Comparison of ENCODE assay signal across 21 cellular contexts in the genomic region with DNA sequence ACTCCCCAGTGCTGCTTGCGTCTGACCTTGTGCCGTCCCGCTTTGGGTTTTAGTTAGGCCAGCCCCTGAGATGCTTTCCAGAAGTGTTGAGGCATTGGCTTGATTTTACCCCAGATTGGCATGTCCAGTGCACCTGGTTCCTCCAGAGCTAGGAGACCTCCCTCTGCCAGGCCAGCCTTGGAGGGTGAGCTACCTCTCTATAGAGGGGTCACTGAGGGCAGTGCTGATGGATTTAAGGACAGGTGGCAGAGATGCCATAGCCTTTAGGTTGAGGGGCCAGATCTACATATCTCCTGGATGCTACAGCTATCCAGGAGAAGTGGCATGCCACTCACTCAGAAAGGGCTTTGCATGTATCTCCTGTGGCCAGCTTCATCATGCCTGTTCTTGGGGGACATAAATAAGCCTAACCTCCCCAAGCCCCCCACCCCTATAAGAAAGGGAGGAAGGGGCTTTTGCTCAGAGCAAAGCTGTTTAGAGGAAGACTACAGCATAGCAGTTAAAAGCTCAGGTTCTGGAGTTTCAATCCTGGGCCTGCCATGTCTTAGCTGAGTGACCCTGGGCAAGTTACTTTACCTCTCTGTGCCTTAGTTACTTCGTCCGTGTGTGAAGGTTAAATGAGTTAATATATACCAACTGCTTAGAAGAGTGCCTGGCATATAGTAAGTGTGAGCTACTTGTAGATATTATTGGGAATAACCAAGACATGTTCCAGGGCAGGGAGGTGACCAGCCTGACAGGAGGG. TPM values are rescaled to one million over a fixed set of nuclear protein-coding genes. Genes with fewer than 3 reads are reported as not detected.
DNase-seq lines count a peak whose midpoint lies in the region; ATAC-seq and TF ChIP-seq lines count a peak whose summit lies in the region.
"Had no signal": no experiment of that assay in that cellular context is flagged by ENCODE, and none has a peak within 500 bp of the region (broad histone marks: within the 10 kb centered on the region; RNA-seq: fewer than 3 reads in every experiment).

No MANE protein-coding gene starts in this region.

- H3K4me3 ChIP-seq in body of pancreas: no peak overlapping the region
- H3K4me3 ChIP-seq: tibial nerve had no signal

- no peak for TF ChIP-seq POLR2A in body of pancreas (IDR thresholded peaks at IDR 0.05)

- peak overlapping the region; percentile 1 for H3K27ac Mint-ChIP-seq in activated CD8-positive, alpha-beta T cell treated with anti-CD3 and anti-CD28 coated beads for 36 hours
- no peak overlapping the region for H3K27ac Mint-ChIP-seq in activated CD8-positive, alpha-beta T cell treated with anti-CD3 and anti-CD28 coated beads, Interleukin-2, amount 10 ng/mL, durations not matched to agents 7 days and 5 days
- H3K27ac Mint-ChIP-seq in HFFc6 (peak overlapping the region; percentile 40; the same call in 1 of the 2 replicates), osteocyte (ENCODE audit: unreplicated experiment) (peak overlapping the region; percentile 39)

- ATAC-seq in activated CD8-positive, alpha-beta T cell treated with anti-CD3 and anti-CD28 coated beads for 36 hours: no peak
- ATAC-seq in activated CD8-positive, alpha-beta T cell treated with anti-CD3 and anti-CD28 coated beads, Interleukin-2, amount 10 ng/mL, durations not matched to agents 7 days and 5 days: no peak
- ATAC-seq in body of pancreas: peak; percentile 7
- no peak for ATAC-seq in GM21360 (IDR thresholded peaks at IDR 0.05; ENCODE audit: unreplicated experiment)
- ATAC-seq: activated CD4-positive, CD25-positive, alpha-beta regulatory T cell treated with anti-CD3 and anti-CD28 coated beads, Interleukin-2, amount 50 U/mL, for 24 hours had no signal

- H3K4me3 Mint-ChIP-seq in activated CD8-positive, alpha-beta T cell treated with anti-CD3 and anti-CD28 coated beads for 36 hours: no peak overlapping the region
- H3K4me3 Mint-ChIP-seq in activated CD8-positive, alpha-beta T cell treated with anti-CD3 and anti-CD28 coated beads, Interleukin-2, amount 10 ng/mL, durations not matched to agents 7 days and 5 days: no peak overlapping the region
- H3K4me3 Mint-ChIP-seq in HFFc6 (no peak overlapping the region; the same call in 1 of the 2 replicates), osteocyte (ENCODE audit: unreplicated experiment) (no peak overlapping the region)

- H3K4me1 Mint-ChIP-seq in activated CD8-positive, alpha-beta T cell treated with anti-CD3 and anti-CD28 coated beads for 36 hours (ENCODE audit: low read depth): peaks cover 69% of the 10 kb centered on the region
- H3K4me1 Mint-ChIP-seq in activated CD8-positive, alpha-beta T cell treated with anti-CD3 and anti-CD28 coated beads, Interleukin-2, amount 10 ng/mL, durations not matched to agents 7 days and 5 days (ENCODE audit: low read depth): peaks cover 58% of the 10 kb centered on the region
- peaks cover 68% of the 10 kb centered on the region for H3K4me1 Mint-ChIP-seq in HFFc6 (ENCODE audit: low read depth)
- peaks cover 59% of the 10 kb centered on the region for H3K4me1 Mint-ChIP-seq in osteocyte (ENCODE audit: unreplicated experiment)

- peak overlapping the region; percentile 11 to 64 (median 33) for H3K27ac ChIP-seq in body of pancreas
- H3K27ac ChIP-seq: KMS-11, tibial nerve had no signal

- intact Hi-C loops in activated CD8-positive, alpha-beta T cell treated with anti-CD3 and anti-CD28 coated beads for 36 hours (cut with micrococcal nuclease): no loop called here
- intact Hi-C loops in body of pancreas (cut with DNase I): no loop called here

- POLR2A ChIA-PET in activated CD8-positive, alpha-beta T cell treated with anti-CD3 and anti-CD28 coated beads for 36 hours (lab: Charles Lee): interaction anchor here (0.7 to 1.7 kb wide), 4 partner anchors 12 to 55 kb away, joined by 3 to 7 read pairs (median 4); no protein-coding TSS in a partner anchor
- POLR2A ChIA-PET in activated CD8-positive, alpha-beta T cell treated with anti-CD3 and anti-CD28 coated beads, Interleukin-2, amount 10 ng/mL, durations not matched to agents 7 days and 5 days (lab: Charles Lee): interaction anchor here (1.4 kb wide), 2 partner anchors 14 to 72 kb away, joined by 3 read pairs; no protein-coding TSS in a partner anchor

- peaks cover 31% of the 10 kb centered on the region for H3K36me3 Mint-ChIP-seq in activated CD8-positive, alpha-beta T cell treated with anti-CD3 and anti-CD28 coated beads for 36 hours (ENCODE audit: low read depth)
- peaks cover 39% of the 10 kb centered on the region for H3K36me3 Mint-ChIP-seq in activated CD8-positive, alpha-beta T cell treated with anti-CD3 and anti-CD28 coated beads, Interleukin-2, amount 10 ng/mL, durations not matched to agents 7 days and 5 days (ENCODE audit: low read depth)
- H3K36me3 Mint-ChIP-seq in HFFc6 (ENCODE audit: low read depth) (peaks cover 28% of the 10 kb centered on the region), osteocyte (ENCODE audit: unreplicated experiment) (peaks cover 2% of the 10 kb centered on the region)

- H3K27me3 ChIP-seq in body of pancreas: no peaks in the 10 kb centered on the region
- H3K27me3 ChIP-seq: tibial nerve had no signal

- H3K4me1 ChIP-seq in body of pancreas: peaks cover 80% of the 10 kb centered on the region

- no peaks in the 10 kb centered on the region for H3K27me3 Mint-ChIP-seq in activated CD8-positive, alpha-beta T cell treated with anti-CD3 and anti-CD28 coated beads for 36 hours
- no peaks in the 10 kb centered on the region for H3K27me3 Mint-ChIP-seq in activated CD8-positive, alpha-beta T cell treated with anti-CD3 and anti-CD28 coated beads, Interleukin-2, amount 10 ng/mL, durations not matched to agents 7 days and 5 days (ENCODE audit: low read depth)
- H3K27me3 Mint-ChIP-seq in HFFc6 (ENCODE audit: insufficient read depth) (peaks cover 4% of the 10 kb centered on the region; the same call in 1 of the 2 replicates), osteocyte (ENCODE audit: unreplicated experiment) (no peaks in the 10 kb centered on the region)
- H3K27me3 Mint-ChIP-seq: CD4-positive, alpha-beta memory T cell had no signal

- H3K9me3 ChIP-seq in body of pancreas: no peaks in the 10 kb centered on the region
- H3K9me3 ChIP-seq: tibial nerve had no signal

- TF ChIP-seq CTCF in activated CD8-positive, alpha-beta T cell treated with anti-CD3 and anti-CD28 coated beads for 36 hours (IDR thresholded peaks at IDR 0.05): no peak
- TF ChIP-seq CTCF in HFFc6 (IDR thresholded peaks at IDR 0.05) (no peak), body of pancreas (IDR thresholded peaks at IDR 0.05) (no peak), osteocyte (IDR thresholded peaks at IDR 0.05) (no peak)

- H3K9me3 Mint-ChIP-seq in activated CD8-positive, alpha-beta T cell treated with anti-CD3 and anti-CD28 coated beads for 36 hours: no peaks in the 10 kb centered on the region
- no peaks in the 10 kb centered on the region for H3K9me3 Mint-ChIP-seq in activated CD8-positive, alpha-beta T cell treated with anti-CD3 and anti-CD28 coated beads, Interleukin-2, amount 10 ng/mL, durations not matched to agents 7 days and 5 days (ENCODE audit: insufficient read depth)
- H3K9me3 Mint-ChIP-seq in HFFc6 (no peaks in the 10 kb centered on the region), osteocyte (ENCODE audit: unreplicated experiment) (no peaks in the 10 kb centered on the region)
- H3K9me3 Mint-ChIP-seq: CD4-positive, alpha-beta memory T cell; H9; neural crest cell had no signal

- no peaks in the 10 kb centered on the region for H3K36me3 ChIP-seq in body of pancreas (replicated peaks in 1 of 2; ENCODE audit: insufficient read depth in 1 of 2, low read depth in 2 of 2)
- H3K36me3 ChIP-seq: tibial nerve had no signal

- CTCF ChIA-PET in activated CD8-positive, alpha-beta T cell treated with anti-CD3 and anti-CD28 coated beads for 36 hours (lab: Charles Lee): interaction anchor here (0.8 to 2.6 kb wide), 5 partner anchors 11 to 69 kb away, joined by 4 to 7 read pairs (median 4); a partner anchor contains a TSS
- CTCF ChIA-PET in activated CD8-positive, alpha-beta T cell treated with anti-CD3 and anti-CD28 coated beads, Interleukin-2, amount 10 ng/mL, durations not matched to agents 7 days and 5 days (lab: Charles Lee): interaction anchor here (1.8 to 1.9 kb wide), 2 partner anchors 55 to 73 kb away, joined by 6 to 9 read pairs; no protein-coding TSS in a partner anchor

- 54 to 68% methylated on average over 3 to 5 of the region's 5 CpGs for WGBS in body of pancreas, 2 donors

- DNase-seq in activated CD8-positive, alpha-beta T cell treated with anti-CD3 and anti-CD28 coated beads for 36 hours: no peak
- no peak for DNase-seq in activated CD8-positive, alpha-beta T cell treated with anti-CD3 and anti-CD28 coated beads, Interleukin-2, amount 10 ng/mL, durations not matched to agents 7 days and 5 days
- DNase-seq in HFFc6 (no peak), body of pancreas (no peak), osteocyte (ENCODE audit: extremely low spot score, unreplicated experiment) (no peak), DMS153 (lab: John Stamatoyannopoulos, UW) (no peak), T-helper 9 cell (no peak)
- DNase-seq: activated CD8-positive, alpha-beta memory T cell treated with anti-CD3 and anti-CD28 coated beads, Interleukin-2, amount 50 U/mL, for 4 hours; activated naive CD4-positive, alpha-beta T cell; CD4-positive, alpha-beta memory T cell; H9; hippocampal formation; mesenchymal stem cell; NCI-H1048; NCI-H510A; Right ventricle myocardium superior had no signal

RNA-seq across cellular contexts. Expression of a gene that starts 6.4 kb away (rescaled TPM):
- 10 to 100 TPM; 50.3 to 54.9 TPM for total RNA-seq in activated CD8-positive, alpha-beta T cell treated with anti-CD3 and anti-CD28 coated beads for 36 hours
- 10 to 100 TPM; 65.3 to 69.6 TPM for total RNA-seq in activated CD8-positive, alpha-beta T cell treated with anti-CD3 and anti-CD28 coated beads, Interleukin-2, amount 10 ng/mL, durations not matched to agents 7 days and 5 days
- 10 to 100 TPM; 82.7 to 93.3 (median 88.7) TPM for total RNA-seq in HFFc6 (2021; fragmentation: NEBNext Ultra II Directional; extraction: Animal tissue kit (Norgen Biotek cat#: 25700))
- total RNA-seq in body of pancreas (10 to 100 TPM; 17.4 to 33.3 TPM), osteocyte (57.1 and 57.9 TPM in 2 replicates)

RNA-seq across cellular contexts. Expression of a gene that starts 22.7 kb away (rescaled TPM):
- under 1 TPM in 1 of 2 experiments, not detected in 1; 0.20 TPM for total RNA-seq in activated CD8-positive, alpha-beta T cell treated with anti-CD3 and anti-CD28 coated beads for 36 hours
- total RNA-seq in activated CD8-positive, alpha-beta T cell treated with anti-CD3 and anti-CD28 coated beads, Interleukin-2, amount 10 ng/mL, durations not matched to agents 7 days and 5 days: under 1 TPM; 0.08 to 0.34 TPM
- under 1 TPM in 5 of 6 experiments, not detected in 1; 0.16 to 0.43 (median 0.29) TPM for total RNA-seq in HFFc6 (2021; fragmentation: NEBNext Ultra II Directional; extraction: Animal tissue kit (Norgen Biotek cat#: 25700))
- total RNA-seq in body of pancreas: under 1 TPM in 1 of 2 donors, not detected in 1; under 0.01 TPM
- total RNA-seq in osteocyte: 0.68 TPM in 1 of 2 replicates, not detected in the other
- total RNA-seq: Right ventricle myocardium superior had no signal

RNA-seq across cellular contexts. Expression of a gene that starts 55.9 kb away (rescaled TPM):
- total RNA-seq in activated CD8-positive, alpha-beta T cell treated with anti-CD3 and anti-CD28 coated beads for 36 hours: 10 to 100 TPM; 60.1 to 64.9 TPM
- total RNA-seq in activated CD8-positive, alpha-beta T cell treated with anti-CD3 and anti-CD28 coated beads, Interleukin-2, amount 10 ng/mL, durations not matched to agents 7 days and 5 days: 10 to 100 TPM; 46.7 to 47.1 TPM
- total RNA-seq in HFFc6 (2021; fragmentation: NEBNext Ultra II Directional; extraction: Animal tissue kit (Norgen Biotek cat#: 25700)): 10 to 100 TPM; 18.6 to 29.5 (median 20.0) TPM
- total RNA-seq in body of pancreas: 10 to 100 TPM; 45.7 to 63.0 TPM
- total RNA-seq in osteocyte: 15.7 and 15.9 TPM in 2 replicates

RNA-seq across cellular contexts. Expression of a gene that starts 58.6 kb away (rescaled TPM):
- total RNA-seq in activated CD8-positive, alpha-beta T cell treated with anti-CD3 and anti-CD28 coated beads for 36 hours: under 1 TPM in 1 of 2 experiments, not detected in 1; 0.45 TPM
- 1 to 10 TPM in 1 of 2 experiments, under 1 TPM in 1; 0.66 to 1.6 TPM for total RNA-seq in activated CD8-positive, alpha-beta T cell treated with anti-CD3 and anti-CD28 coated beads, Interleukin-2, amount 10 ng/mL, durations not matched to agents 7 days and 5 days
- under 1 TPM; 0.16 to 0.33 (median 0.23) TPM for total RNA-seq in HFFc6 (2021; fragmentation: NEBNext Ultra II Directional; extraction: Animal tissue kit (Norgen Biotek cat#: 25700))
- total RNA-seq in body of pancreas (under 1 TPM in 1 of 2 donors, not detected in 1; 0.52 TPM), osteocyte (0.59 and 0.78 TPM in 2 replicates)
